In the genomic region with DNA sequence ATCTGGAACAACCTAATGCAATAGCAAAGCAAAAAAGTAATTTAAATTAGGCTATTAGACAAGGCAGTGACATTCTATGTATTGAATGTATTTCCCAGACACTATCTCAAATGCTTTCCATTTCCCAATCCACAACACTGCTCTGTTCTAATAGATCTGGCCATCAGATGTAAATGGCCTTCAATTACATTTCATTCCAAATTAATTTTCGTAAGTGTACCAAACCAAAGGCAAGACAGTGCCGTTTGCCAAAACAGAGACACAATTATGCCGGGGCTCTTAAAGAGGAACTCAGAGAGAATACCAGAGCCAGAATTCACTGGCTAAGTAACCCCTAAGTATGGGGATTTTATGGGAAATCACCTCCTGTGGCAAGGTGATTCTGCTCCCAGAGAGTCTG, we compare ENCODE assay signal across 24 cellular contexts.
"Had no signal": no experiment of that assay in that cellular context is flagged by ENCODE, and none has a peak within 500 bp of the region (broad histone marks: within the 10 kb centered on the region; RNA-seq: fewer than 3 reads in every experiment).

No MANE protein-coding gene starts in this region.

- H3K9me3 ChIP-seq: adrenal gland, SJSA1 had no signal

- H3K27me3 ChIP-seq: adrenal gland, SJSA1 had no signal

- ATAC-seq: activated CD4-positive, alpha-beta T cell treated with anti-CD3 and anti-CD28 coated beads for 36 hours; activated T-cell treated with anti-CD3 and anti-CD28 coated beads, Interleukin-2, amount 50 U/mL, for 72 hours; PC-3; T-helper 17 cell had no signal

- H3K27ac ChIP-seq: adrenal gland, SJSA1 had no signal

- H3K4me3 ChIP-seq: adrenal gland, SJSA1 had no signal

- H3K36me3 ChIP-seq: adrenal gland, SJSA1 had no signal

- H3K4me1 ChIP-seq: SJSA1 had no signal

- DNase-seq: activated CD4-positive, alpha-beta memory T cell treated with anti-CD3 and anti-CD28 coated beads, Interleukin-2, amount 10 ng/mL, durations not matched to agents 7 days and 5 days; activated CD4-positive, alpha-beta T cell treated with anti-CD3 and anti-CD28 coated beads for 36 hours; activated CD4-positive, alpha-beta T cell treated with anti-CD3 and anti-CD28 coated beads, Interleukin-2, amount 50 U/mL, for 1 hour; activated CD8-positive, alpha-beta memory T cell treated with anti-CD3 and anti-CD28 coated beads, Interleukin-2, amount 50 U/mL, for 4 hours; activated naive CD4-positive, alpha-beta T cell treated with anti-CD3 and anti-CD28 coated beads, Interleukin-2, amount 50 U/mL, for 16 hours; activated naive CD8-positive, alpha-beta T cell treated with anti-CD3 and anti-CD28 coated beads, Interleukin-2, amount 10 ng/mL, durations not matched to agents 7 days and 5 days; activated T-cell treated with anti-CD3 and anti-CD28 coated beads, Interleukin-2, amount 50 U/mL, for 72 hours; adrenal gland; anterior cingulate cortex; cerebellar nuclear complex; KBM-7; NCI-H1092 treated with DMSO at 0.1 percent for 48 hours; NCI-H146; NCI-H1930; NCI-H2171; NCI-H2227 treated with DMSO at 0.1 percent for 48 hours; NCI-H510A; NCI-H526 treated with DMSO at 0.1 percent for 48 hours; NCI-H82; PC-3; SHP77; T-helper 17 cell; T1000 had no signal
